ENCODE assay signal across 24 cellular contexts in the genomic region with DNA sequence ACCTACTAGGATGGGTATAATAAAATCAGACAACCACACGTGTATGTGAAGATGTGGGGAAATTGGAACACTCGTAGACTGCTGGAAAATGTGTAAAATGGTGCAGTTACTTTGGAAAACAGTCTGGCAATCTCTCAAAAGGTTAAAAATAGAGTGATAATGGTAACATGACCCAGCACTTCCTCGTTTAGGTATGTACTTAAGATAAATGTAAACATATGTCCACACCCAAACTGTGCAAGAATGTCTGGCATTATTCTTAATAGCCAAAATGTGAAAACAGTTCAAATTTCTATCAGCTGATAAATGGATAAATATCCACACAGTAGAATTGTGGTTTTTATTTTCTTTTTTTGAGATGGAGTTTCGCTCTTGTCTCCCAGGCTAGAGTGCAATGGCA.
A peak's percentile ranks its signal among the peaks of the same experiment; 100 is the strongest.
DNase-seq lines count a peak whose midpoint lies in the region; ATAC-seq, FAIRE-seq and TF ChIP-seq lines count a peak whose summit lies in the region.
"Had no signal": no experiment of that assay in that cellular context is flagged by ENCODE, and none has a peak within 500 bp of the region (broad histone marks: within the 10 kb centered on the region; RNA-seq: fewer than 3 reads in every experiment).

No MANE protein-coding gene starts in this region.

- no peak overlapping the region for H3K4me3 ChIP-seq in A549
- no peak overlapping the region for H3K4me3 ChIP-seq in PC-3 (ENCODE audit: low read length)
- no peak overlapping the region for H3K4me3 ChIP-seq in bronchial epithelial cell (ENCODE audit: low read depth, low read length)
- H3K4me3 ChIP-seq in gastrocnemius medialis: no peak overlapping the region
- H3K4me3 ChIP-seq: BLaER1, GM12878 had no signal

- CTCF ChIA-PET in A549 (lab: Yijun Ruan, JAX): no interaction called here
- CTCF ChIA-PET in PC-3 (lab: Charles Lee): no interaction called here

- no peaks in the 10 kb centered on the region for H3K79me2 ChIP-seq in PC-3 (ENCODE audit: low read length)

- in situ Hi-C loops in gastrocnemius medialis (cut with MboI; ENCODE audit: low sequenced_read_pairs in 4 of 4): no loop called here

- H3K4me2 ChIP-seq in A549 (0 out of 3 replicates have a peak overlapping the region, but pooled peaks have one; percentile 13), PC-3 (ENCODE audit: low read length) (peak overlapping the region; percentile 16)
- H3K4me2 ChIP-seq: BLaER1 had no signal

- no TSS peak for BruUV-seq in PC-3 (replicated peaks; lab: Mats Ljungman, UMichigan)

- no peak overlapping the region for H2AFZ ChIP-seq in PC-3 (ENCODE audit: low read length)

- WGBS in A549 (ENCODE audit: missing lambda C conversion rate): 20% methylated on average over 4 of the region's 4 CpGs

- ATAC-seq in A549: no peak
- ATAC-seq in PC-3: peak; percentile 77
- ATAC-seq in GM21737 (IDR thresholded peaks at IDR 0.05; ENCODE audit: unreplicated experiment): no peak
- ATAC-seq in gastrocnemius medialis: no peak
- ATAC-seq: GM12878 had no signal

- DNase-seq in A549 (ENCODE audit: low read depth in 1 of 2, low spot score in 1 of 2) (peak in 1 of 2 experiments; percentile 41), PC-3 (peak; percentile 89), bronchial epithelial cell (ENCODE audit: low read depth) (peak; percentile 0), gastrocnemius medialis (no peak), NCI-H2029 treated with DMSO at 0.1 percent for 48 hours (lab: John Stamatoyannopoulos, UW) (no peak)
- DNase-seq: ACHN; BE2C; C1 segment of cervical spinal cord; CD4-positive, alpha-beta memory T cell; CD4-positive, CD25-positive, alpha-beta regulatory T cell; CD8-positive, alpha-beta memory T cell; COR-L47; DMS 273 treated with DMSO at 0.1 percent for 48 hours; DMS153; DMS53; DMS79; DND-41; EL; GDM1 had no signal

- POLR2A ChIA-PET in A549 (lab: Yijun Ruan, JAX) (no interaction called here), PC-3 (lab: Charles Lee; ENCODE audit: unreplicated experiment) (no interaction called here)

- TF ChIP-seq RAD21 in A549 (conservative IDR thresholded peaks at IDR 0.05 in 1 of 2, IDR thresholded peaks at IDR 0.05 in 1 of 2): no peak

- H3K36me3 ChIP-seq in PC-3 (ENCODE audit: low read depth, low read length) (no peaks in the 10 kb centered on the region), bronchial epithelial cell (ENCODE audit: control insufficient read depth, insufficient read depth, low read length) (no peaks in the 10 kb centered on the region), gastrocnemius medialis (no peaks in the 10 kb centered on the region)
- H3K36me3 ChIP-seq: BE2C, BLaER1 had no signal

- FAIRE-seq in A549 (lab: Jason Lieb, UNC) (no peak), bronchial epithelial cell (lab: Jason Lieb, UNC) (no peak)
- FAIRE-seq: GM12878, GM12892, GM18507 had no signal

- no peaks in the 10 kb centered on the region for H3F3A ChIP-seq in PC-3 (ENCODE audit: low read length, unreplicated experiment)

- H3K27ac ChIP-seq in A549 (no peak overlapping the region), PC-3 (ENCODE audit: low read length) (no peak overlapping the region), gastrocnemius medialis (no peak overlapping the region)
- H3K27ac ChIP-seq: BLaER1 had no signal

- TF ChIP-seq EP300 in A549 (IDR thresholded peaks at IDR 0.05): no peak

- H3K9me3 ChIP-seq in A549: 0 out of 3 replicates have a peak, but pooled peaks cover 3% of the 10 kb centered on the region
- H3K9me3 ChIP-seq in PC-3 (ENCODE audit: low read length): no peaks in the 10 kb centered on the region
- H3K9me3 ChIP-seq in gastrocnemius medialis: no peaks in the 10 kb centered on the region
- H3K9me3 ChIP-seq: BE2C, BLaER1 had no signal

- H3K4me1 ChIP-seq in A549: no peaks in the 10 kb centered on the region
- peaks cover 26% of the 10 kb centered on the region for H3K4me1 ChIP-seq in PC-3 (ENCODE audit: insufficient read depth, low read length)
- H3K4me1 ChIP-seq in gastrocnemius medialis: no peaks in the 10 kb centered on the region
- H3K4me1 ChIP-seq: BE2C, BLaER1 had no signal

- no peaks in the 10 kb centered on the region for H4K20me1 ChIP-seq in PC-3 (ENCODE audit: low read length)
- H4K20me1 ChIP-seq: BLaER1 had no signal

- no peaks in the 10 kb centered on the region for H3K9me2 ChIP-seq in PC-3 (replicated peaks; ENCODE audit: low read length)

- no peak overlapping the region for H3K9ac ChIP-seq in PC-3 (ENCODE audit: low read length)
- H3K9ac ChIP-seq: BLaER1 had no signal

- no peak for TF ChIP-seq CTCF in A549 (IDR thresholded peaks at IDR 0.05)
- no peak for TF ChIP-seq CTCF in PC-3 (conservative IDR thresholded peaks at IDR 0.05; ENCODE audit: low read depth, low read length)
- no peak for TF ChIP-seq CTCF in bronchial epithelial cell (IDR thresholded peaks at IDR 0.05; ENCODE audit: insufficient read depth, low read length, severe bottlenecking)
- no peak for TF ChIP-seq CTCF in gastrocnemius medialis (IDR thresholded peaks at IDR 0.05 in 4 of 5, conservative IDR thresholded peaks at IDR 0.05 in 1 of 5)

- TF ChIP-seq POLR2A in A549 (IDR thresholded peaks at IDR 0.05; ENCODE audit: low read length) (no peak), gastrocnemius medialis (IDR thresholded peaks at IDR 0.05) (no peak)

- no peaks in the 10 kb centered on the region for H3K27me3 ChIP-seq in PC-3 (ENCODE audit: low read length)
- H3K27me3 ChIP-seq in bronchial epithelial cell (ENCODE audit: control insufficient read depth, insufficient read depth, low read length): no peaks in the 10 kb centered on the region
- H3K27me3 ChIP-seq in gastrocnemius medialis: no peaks in the 10 kb centered on the region
- H3K27me3 ChIP-seq: BE2C, BLaER1 had no signal

- intact Hi-C loops in PC-3 (cut with micrococcal nuclease): loop anchor here (5.0 kb wide), 3 partner anchors 123 to 163 kb away; no protein-coding TSS in a partner anchor
- intact Hi-C loops in gastrocnemius medialis (cut with DNase I; ENCODE audit: low total_unique reads): no loop called here

TF ChIP-seq in A549, 52 proteins besides CTCF, POLR2A, EP300 and RAD21:
- TF ChIP-seq, protein P1, sequence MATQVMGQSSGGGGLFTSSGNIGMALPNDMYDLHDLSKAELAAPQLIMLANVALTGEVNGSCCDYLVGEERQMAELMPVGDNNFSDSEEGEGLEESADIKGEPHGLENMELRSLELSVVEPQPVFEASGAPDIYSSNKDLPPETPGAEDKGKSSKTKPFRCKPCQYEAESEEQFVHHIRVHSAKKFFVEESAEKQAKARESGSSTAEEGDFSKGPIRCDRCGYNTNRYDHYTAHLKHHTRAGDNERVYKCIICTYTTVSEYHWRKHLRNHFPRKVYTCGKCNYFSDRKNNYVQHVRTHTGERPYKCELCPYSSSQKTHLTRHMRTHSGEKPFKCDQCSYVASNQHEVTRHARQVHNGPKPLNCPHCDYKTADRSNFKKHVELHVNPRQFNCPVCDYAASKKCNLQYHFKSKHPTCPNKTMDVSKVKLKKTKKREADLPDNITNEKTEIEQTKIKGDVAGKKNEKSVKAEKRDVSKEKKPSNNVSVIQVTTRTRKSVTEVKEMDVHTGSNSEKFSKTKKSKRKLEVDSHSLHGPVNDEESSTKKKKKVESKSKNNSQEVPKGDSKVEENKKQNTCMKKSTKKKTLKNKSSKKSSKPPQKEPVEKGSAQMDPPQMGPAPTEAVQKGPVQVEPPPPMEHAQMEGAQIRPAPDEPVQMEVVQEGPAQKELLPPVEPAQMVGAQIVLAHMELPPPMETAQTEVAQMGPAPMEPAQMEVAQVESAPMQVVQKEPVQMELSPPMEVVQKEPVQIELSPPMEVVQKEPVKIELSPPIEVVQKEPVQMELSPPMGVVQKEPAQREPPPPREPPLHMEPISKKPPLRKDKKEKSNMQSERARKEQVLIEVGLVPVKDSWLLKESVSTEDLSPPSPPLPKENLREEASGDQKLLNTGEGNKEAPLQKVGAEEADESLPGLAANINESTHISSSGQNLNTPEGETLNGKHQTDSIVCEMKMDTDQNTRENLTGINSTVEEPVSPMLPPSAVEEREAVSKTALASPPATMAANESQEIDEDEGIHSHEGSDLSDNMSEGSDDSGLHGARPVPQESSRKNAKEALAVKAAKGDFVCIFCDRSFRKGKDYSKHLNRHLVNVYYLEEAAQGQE (IDR thresholded peaks at IDR 0.05): no peak
- TF ChIP-seq RCOR1 (IDR thresholded peaks at IDR 0.05; ENCODE audit: low read depth, low read length) (no peak), EHF (CRISPR knock-in tag; IDR thresholded peaks at IDR 0.05) (no peak), MAFK (IDR thresholded peaks at IDR 0.05; ENCODE audit: partially characterized antibody) (no peak)

Comparison
In these comparisons a context has a peak if more than half of its experiments do, and no peak if none do; other contexts are left out.
1. DNase-seq: peak in PC-3 (single experiment) and bronchial epithelial cell (single experiment); none in gastrocnemius medialis (0 of 2) and NCI-H2029 treated with DMSO at 0.1 percent for 48 hours (single experiment).